ENCODE assay signal across 14 cellular contexts in genomic region chr1:164473544-164473943, GRCh38.
"Had no signal": no experiment of that assay in that cellular context is flagged by ENCODE, and none has a peak within 500 bp of the region (broad histone marks: within the 10 kb centered on the region; RNA-seq: fewer than 3 reads in every experiment).

No MANE protein-coding gene starts in this region.

- H3K36me3 ChIP-seq: left lung, neutrophil, tibial artery, vagina had no signal

- H3K27ac ChIP-seq: left lung, neutrophil, tibial artery, vagina had no signal

- H3K4me3 ChIP-seq: left lung, tibial artery, vagina had no signal

- DNase-seq: activated CD4-positive, alpha-beta T cell treated with anti-CD3 and anti-CD28 coated beads, Interleukin-2, amount 50 U/mL, for 1 hour; cortex of kidney; effector CD4-positive, alpha-beta T cell; left lung; natural killer cell; stimulated activated CD4-positive, alpha-beta T cell treated with anti-CD3 and anti-CD28 coated beads, Interleukin-2, amount 100 ng/mL, for 48 hours; stimulated activated naive CD4-positive, alpha-beta T cell; T-cell; T-helper 9 cell; tibial artery had no signal

- H3K4me1 ChIP-seq: left lung, tibial artery had no signal

- H3K9me3 ChIP-seq: left lung, neutrophil, tibial artery, vagina had no signal

- ATAC-seq: activated CD4-positive, CD25-positive, alpha-beta regulatory T cell treated with anti-CD3 and anti-CD28 coated beads, Interleukin-2, amount 50 U/mL, for 24 hours; activated T-helper 17 cell treated with anti-CD3 and anti-CD28 coated beads, Interleukin-2, amount 50 U/mL, for 72 hours; left lung; natural killer cell; T-cell had no signal

- H3K27me3 ChIP-seq: left lung, neutrophil, tibial artery, vagina had no signal
